ENCODE assay signal across 25 cellular contexts in the genomic region with DNA sequence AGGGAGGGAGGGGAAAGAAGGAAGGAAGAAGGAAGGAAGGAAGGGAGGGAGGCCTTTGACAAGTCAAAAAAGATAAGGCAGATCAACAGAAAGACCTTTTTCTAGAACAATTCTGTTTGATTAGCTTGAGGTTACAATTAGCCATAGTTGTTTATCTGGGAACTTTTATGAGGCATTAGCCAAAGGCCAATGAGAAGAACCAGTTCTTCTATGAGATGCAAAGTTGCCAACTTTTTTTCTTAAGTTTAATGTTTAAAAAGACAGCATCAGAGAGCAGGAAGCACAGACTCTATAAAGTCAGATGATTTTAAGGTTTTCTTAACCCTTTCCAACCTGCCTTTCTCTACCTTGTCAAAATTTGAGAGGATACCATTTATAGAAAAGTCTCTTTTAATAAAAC.
"Had no signal": no experiment of that assay in that cellular context is flagged by ENCODE, and none has a peak within 500 bp of the region (broad histone marks: within the 10 kb centered on the region; RNA-seq: fewer than 3 reads in every experiment).

No MANE protein-coding gene starts in this region.

- H2AFZ ChIP-seq: neural progenitor cell, parathyroid adenoma had no signal

- DNase-seq: naive thymus-derived CD4-positive, alpha-beta T cell; natural killer cell; occipital lobe; ovary; posterior cingulate gyrus; right cardiac atrium; right lobe of liver; sigmoid colon; small intestine; stimulated activated CD4-positive, alpha-beta T cell treated with anti-CD3 and anti-CD28 coated beads, Interleukin-15, amount 100 ng/mL, for 24 hours; stimulated activated CD4-positive, alpha-beta T cell treated with anti-CD3 and anti-CD28 coated beads, Interleukin-2, amount 100 ng/mL, for 24 hours; stimulated activated CD4-positive, alpha-beta T cell treated with anti-CD3 and anti-CD28 coated beads, Interleukin-2, amount 100 ng/mL, for 48 hours; stimulated activated CD4-positive, alpha-beta T cell treated with anti-CD3 and anti-CD28 coated beads, Interleukin-4, amount 100 ng/mL, for 24 hours; stimulated activated naive B cell treated with anti-CD40 and anti-IgM and Interleukin-4, amounts not matched to agents 10 μg/mL and 1 μg/mL and 100 μg/mL, for 72 hours; stimulated activated naive CD4-positive, alpha-beta T cell treated with Interleukin-2 at 50 U/mL for 16 hours; stomach; thyroid gland; trophoblast cell; upper lobe of left lung; uterus had no signal

- H3K27me3 ChIP-seq: neural progenitor cell, ovary, right lobe of liver, sigmoid colon, stomach, thyroid gland, tibial nerve, upper lobe of left lung, uterus had no signal

- ATAC-seq: naive thymus-derived CD4-positive, alpha-beta T cell; natural killer cell; right cardiac atrium; right lobe of liver; stimulated activated effector memory CD8-positive, alpha-beta T cell treated with anti-CD3 and anti-CD28 coated beads, Interleukin-12 subunit alpha, Interleukin-12 subunit beta, amount 100 ng/mL, for 72 hours; stimulated activated naive B cell treated with anti-CD40 and anti-IgM and Interleukin-4, amounts not matched to agents 10 μg/mL and 1 μg/mL and 100 μg/mL, for 72 hours had no signal

- H3K4me2 ChIP-seq: neural progenitor cell had no signal

- H3K4me3 ChIP-seq: neural progenitor cell, ovary, right lobe of liver, sigmoid colon, stomach, thoracic aorta, thyroid gland, tibial nerve, upper lobe of left lung, uterus had no signal

- H3K36me3 ChIP-seq: neural progenitor cell, ovary, right lobe of liver, sigmoid colon, stomach, thoracic aorta, thyroid gland, tibial nerve, upper lobe of left lung, uterus had no signal

- H3K27ac ChIP-seq: neural progenitor cell, ovary, parathyroid adenoma, right lobe of liver, sigmoid colon, stomach, thoracic aorta, thyroid gland, tibial nerve, upper lobe of left lung, uterus had no signal

- H3K9me3 ChIP-seq: ovary, right lobe of liver, sigmoid colon, stomach, thoracic aorta, thyroid gland, tibial nerve, upper lobe of left lung, uterus had no signal

- H3K79me2 ChIP-seq: parathyroid adenoma had no signal

- H3K4me1 ChIP-seq: neural progenitor cell, parathyroid adenoma, right lobe of liver, sigmoid colon, thyroid gland, tibial nerve, upper lobe of left lung, uterus had no signal
